8 cellular contexts compared by ENCODE assay signal in the genomic region with DNA sequence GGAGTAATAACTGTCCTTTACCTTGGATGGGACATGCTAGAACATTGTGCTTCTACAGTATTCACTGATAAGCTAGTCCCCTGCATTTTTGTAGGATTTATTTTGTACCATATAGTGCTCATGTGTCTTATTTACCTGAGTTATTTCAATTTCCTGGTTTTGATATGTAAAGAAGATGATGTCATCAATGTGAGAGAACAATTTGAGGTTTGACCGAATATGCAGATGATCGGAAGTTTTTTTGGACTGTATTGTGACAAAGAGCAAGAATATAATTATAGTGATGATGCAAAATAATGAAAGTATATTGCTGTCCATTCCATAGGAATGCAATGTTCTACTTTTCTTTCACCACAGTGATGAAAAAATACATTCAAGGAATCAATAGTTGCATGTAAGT.
"Had no signal": no experiment of that assay in that cellular context is flagged by ENCODE, and none has a peak within 500 bp of the region (broad histone marks: within the 10 kb centered on the region; RNA-seq: fewer than 3 reads in every experiment).

No MANE protein-coding gene starts in this region.

- H3K4me3 ChIP-seq: GM12878 had no signal

- DNase-seq: GDM1, GF-D8 had no signal

- FAIRE-seq: G401.6, GM12878, GM12891, GM12892, GM18507, GM19239 had no signal

- ATAC-seq: GM12878 had no signal
